In the genomic region with DNA sequence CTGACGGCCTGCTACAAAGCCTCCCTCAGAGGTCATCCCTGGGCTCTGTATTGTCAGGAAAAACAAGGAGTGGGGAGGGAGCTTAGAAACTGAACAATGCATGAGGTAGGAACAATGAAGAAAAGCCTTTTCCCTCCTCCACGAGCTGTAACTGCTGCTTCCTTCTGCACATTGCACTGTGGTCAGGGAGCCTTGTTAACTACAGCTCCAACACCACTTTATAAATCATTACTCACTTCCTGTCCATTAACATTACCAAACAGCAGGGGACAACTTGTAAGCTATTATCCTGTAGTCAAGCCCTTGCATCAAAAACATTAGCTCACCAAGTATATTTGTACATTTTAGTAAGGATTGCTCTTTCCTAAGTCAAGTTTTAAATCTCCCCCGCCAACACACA, we compare ENCODE assay signal across 8 cellular contexts.
DNase-seq lines count a peak whose midpoint lies in the region; ATAC-seq and TF ChIP-seq lines count a peak whose summit lies in the region.

No MANE protein-coding gene starts in this region.

- no peak overlapping the region for H4K8ac ChIP-seq in mesenchymal stem cell (ENCODE audit: low read length)

- no peak overlapping the region for H3K4me2 ChIP-seq in mesenchymal stem cell (ENCODE audit: low read length, poor library complexity, severe bottlenecking)

- no peak overlapping the region for H2BK15ac ChIP-seq in mesenchymal stem cell (ENCODE audit: low read depth, poor library complexity, severe bottlenecking)

- H2AK5ac ChIP-seq in mesenchymal stem cell (ENCODE audit: low read length, severe bottlenecking): no peak overlapping the region

- no peaks in the 10 kb centered on the region for H3K79me1 ChIP-seq in mesenchymal stem cell (replicated peaks; ENCODE audit: low read length, poor library complexity, severe bottlenecking)

- peak overlapping the region; percentile 66 for H3K27ac ChIP-seq in mesenchymal stem cell (ENCODE audit: low read length, poor library complexity, severe bottlenecking)
- H3K27ac ChIP-seq in aorta (ENCODE audit: low read depth in 1 of 2, low read length in 2 of 2): no peak overlapping the region

- H4K91ac ChIP-seq in mesenchymal stem cell (ENCODE audit: low read length): no peak overlapping the region

- H3K9me3 Mint-ChIP-seq in WTC11: no peaks in the 10 kb centered on the region
- H3K9me3 Mint-ChIP-seq in activated T-helper 2 cell treated with anti-CD3 and anti-CD28 coated beads, Interferon-gamma antibody, Interleukin-2, Interleukin-4, amounts not matched to agents 10 μg/mL and 5 μg/mL and 100 μg/mL, durations not matched to agents 14 hours and 24 hours and 36 hours: no peaks in the 10 kb centered on the region

- H2AFZ ChIP-seq in mesenchymal stem cell (ENCODE audit: low read depth, low read length): no peak overlapping the region

- H3K4ac ChIP-seq in mesenchymal stem cell (ENCODE audit: low read depth in 1 of 2, low read length in 2 of 2): no peak overlapping the region

- H3K36me3 Mint-ChIP-seq in WTC11: no peaks in the 10 kb centered on the region
- H3K36me3 Mint-ChIP-seq in activated T-helper 2 cell treated with anti-CD3 and anti-CD28 coated beads, Interferon-gamma antibody, Interleukin-2, Interleukin-4, amounts not matched to agents 10 μg/mL and 5 μg/mL and 100 μg/mL, durations not matched to agents 14 hours and 24 hours and 36 hours (ENCODE audit: low read depth): no peaks in the 10 kb centered on the region

- POLR2A ChIA-PET in WTC11 (lab: Charles Lee): no interaction called here

- H3K4me1 Mint-ChIP-seq in WTC11: peaks cover 49% of the 10 kb centered on the region
- H3K4me1 Mint-ChIP-seq in activated T-helper 2 cell treated with anti-CD3 and anti-CD28 coated beads, Interferon-gamma antibody, Interleukin-2, Interleukin-4, amounts not matched to agents 10 μg/mL and 5 μg/mL and 100 μg/mL, durations not matched to agents 14 hours and 24 hours and 36 hours (ENCODE audit: low read depth): no peaks in the 10 kb centered on the region

- H3K36me3 ChIP-seq in mesenchymal stem cell (ENCODE audit: control insufficient read depth in 1 of 2, insufficient read depth in 2 of 2, low read depth in 1 of 2, low read length in 2 of 2) (no peaks in the 10 kb centered on the region), aorta (ENCODE audit: control insufficient read depth in 1 of 2, insufficient read depth in 2 of 2, low read length in 1 of 2) (no peaks in the 10 kb centered on the region)

- peak overlapping the region; percentile 71 for H2BK120ac ChIP-seq in mesenchymal stem cell (ENCODE audit: low read depth, low read length)

- H3K27me3 ChIP-seq in mesenchymal stem cell (ENCODE audit: control insufficient read depth in 1 of 2, insufficient read depth in 1 of 2, low read length in 2 of 2) (no peaks in the 10 kb centered on the region), aorta (ENCODE audit: control insufficient read depth in 1 of 2, insufficient read depth in 2 of 2, low read length in 1 of 2) (no peaks in the 10 kb centered on the region)

- intact Hi-C loops in activated T-helper 2 cell treated with anti-CD3 and anti-CD28 coated beads, Interferon-gamma antibody, Interleukin-2, Interleukin-4, amounts not matched to agents 10 μg/mL and 5 μg/mL and 100 μg/mL, durations not matched to agents 14 hours and 24 hours and 36 hours (cut with micrococcal nuclease): no loop called here
- intact Hi-C loops in aorta (cut with DNase I): no loop called here

- CTCF ChIA-PET in WTC11 (lab: Charles Lee): no interaction called here

- H3K4me3 ChIP-seq in mesenchymal stem cell (ENCODE audit: insufficient read depth in 1 of 2, low read depth in 1 of 2, low read length in 2 of 2): no peak overlapping the region
- no peak overlapping the region for H3K4me3 ChIP-seq in aorta (ENCODE audit: low read length in 2 of 2)

- H2BK12ac ChIP-seq in mesenchymal stem cell (ENCODE audit: low read length in 2 of 2): no peak overlapping the region

- DNase-seq in EH (ENCODE audit: low read depth): peak; percentile 86
- DNase-seq in NCI-H1417 (lab: John Stamatoyannopoulos, UW): peak; percentile 27 to 92 (median 58)
- DNase-seq in WTC11 (ENCODE audit: low spot score): no peak
- DNase-seq in mesenchymal stem cell: peak; percentile 92
- no peak for DNase-seq in NCI-H524 (lab: John Stamatoyannopoulos, UW)
- DNase-seq in dedifferentiated amniotic fluid mesenchymal stem cell (ENCODE audit: extremely low spot score): no peak
- no peak for DNase-seq in activated T-helper 2 cell treated with anti-CD3 and anti-CD28 coated beads, Interferon-gamma antibody, Interleukin-2, Interleukin-4, amounts not matched to agents 10 μg/mL and 5 μg/mL and 100 μg/mL, durations not matched to agents 14 hours and 24 hours and 36 hours (ENCODE audit: low spot score)
- DNase-seq in aorta: no peak

- H3K9me3 ChIP-seq in mesenchymal stem cell (ENCODE audit: control insufficient read depth, low read length) (no peaks in the 10 kb centered on the region), aorta (ENCODE audit: control insufficient read depth, low read length) (no peaks in the 10 kb centered on the region)

- no peak overlapping the region for H2BK5ac ChIP-seq in mesenchymal stem cell (ENCODE audit: low read depth, low read length, poor library complexity, severe bottlenecking)

- peaks cover 8% of the 10 kb centered on the region for H3K4me1 ChIP-seq in mesenchymal stem cell (ENCODE audit: control insufficient read depth, insufficient read depth, low read depth, low read length)
- no peaks in the 10 kb centered on the region for H3K4me1 ChIP-seq in aorta (ENCODE audit: control insufficient read depth in 1 of 2, insufficient read depth in 2 of 2, low read length in 2 of 2)

- peak; percentile 27 for ATAC-seq in WTC11
- no peak for ATAC-seq in aorta (ENCODE audit: low FRiP score)

- TF ChIP-seq CTCF in WTC11 (IDR thresholded peaks at IDR 0.05): no peak

- H3K9ac ChIP-seq in mesenchymal stem cell (ENCODE audit: low read length): peak overlapping the region; percentile 37

- H3K18ac ChIP-seq in mesenchymal stem cell (ENCODE audit: low read depth in 1 of 2, low read length in 2 of 2): peak overlapping the region; percentile 48 to 58

- H3K23ac ChIP-seq in mesenchymal stem cell (ENCODE audit: low read length in 2 of 2): no peak overlapping the region

- H3K14ac ChIP-seq in mesenchymal stem cell (ENCODE audit: low read length in 2 of 2): no peak overlapping the region

- no peak overlapping the region for H3K4me3 Mint-ChIP-seq in WTC11
- H3K4me3 Mint-ChIP-seq in activated T-helper 2 cell treated with anti-CD3 and anti-CD28 coated beads, Interferon-gamma antibody, Interleukin-2, Interleukin-4, amounts not matched to agents 10 μg/mL and 5 μg/mL and 100 μg/mL, durations not matched to agents 14 hours and 24 hours and 36 hours (ENCODE audit: low read depth): no peak overlapping the region

- no peaks in the 10 kb centered on the region for H3K27me3 Mint-ChIP-seq in WTC11 (ENCODE audit: low read depth)
- peaks cover 8% of the 10 kb centered on the region for H3K27me3 Mint-ChIP-seq in activated T-helper 2 cell treated with anti-CD3 and anti-CD28 coated beads, Interferon-gamma antibody, Interleukin-2, Interleukin-4, amounts not matched to agents 10 μg/mL and 5 μg/mL and 100 μg/mL, durations not matched to agents 14 hours and 24 hours and 36 hours (ENCODE audit: low read depth)

- 15% methylated on average over 3 of the region's 3 CpGs for WGBS in mesenchymal stem cell
- 51 to 60% methylated on average over 3 of the region's 3 CpGs for WGBS in aorta, 2 donors

- H3K27ac Mint-ChIP-seq in WTC11: no peak overlapping the region
- no peak overlapping the region for H3K27ac Mint-ChIP-seq in activated T-helper 2 cell treated with anti-CD3 and anti-CD28 coated beads, Interferon-gamma antibody, Interleukin-2, Interleukin-4, amounts not matched to agents 10 μg/mL and 5 μg/mL and 100 μg/mL, durations not matched to agents 14 hours and 24 hours and 36 hours

TF ChIP-seq in WTC11, 78 proteins besides CTCF, POLR2A, EP300 and RAD21 (continues in another document):
- TF ChIP-seq NR1H2 (CRISPR knock-in tag; IDR thresholded peaks at IDR 0.05) (no peak), FOXK1 (CRISPR knock-in tag; IDR thresholded peaks at IDR 0.05) (no peak), ZNF416 (CRISPR knock-in tag; IDR thresholded peaks at IDR 0.05) (no peak), OVOL2 (CRISPR knock-in tag; IDR thresholded peaks at IDR 0.05; ENCODE audit: borderline replicate concordance) (no peak), RELA (CRISPR knock-in tag; IDR thresholded peaks at IDR 0.05; ENCODE audit: borderline replicate concordance) (no peak), MYBL2 (CRISPR knock-in tag; IDR thresholded peaks at IDR 0.05) (no peak), NR2C2 (CRISPR knock-in tag; IDR thresholded peaks at IDR 0.05) (no peak), PRRX2 (CRISPR knock-in tag; IDR thresholded peaks at IDR 0.05) (no peak)
- TF ChIP-seq, protein P1, sequence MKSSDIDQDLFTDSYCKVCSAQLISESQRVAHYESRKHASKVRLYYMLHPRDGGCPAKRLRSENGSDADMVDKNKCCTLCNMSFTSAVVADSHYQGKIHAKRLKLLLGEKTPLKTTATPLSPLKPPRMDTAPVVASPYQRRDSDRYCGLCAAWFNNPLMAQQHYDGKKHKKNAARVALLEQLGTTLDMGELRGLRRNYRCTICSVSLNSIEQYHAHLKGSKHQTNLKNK (CRISPR knock-in tag; IDR thresholded peaks at IDR 0.05): no peak
- TF ChIP-seq, protein P2, sequence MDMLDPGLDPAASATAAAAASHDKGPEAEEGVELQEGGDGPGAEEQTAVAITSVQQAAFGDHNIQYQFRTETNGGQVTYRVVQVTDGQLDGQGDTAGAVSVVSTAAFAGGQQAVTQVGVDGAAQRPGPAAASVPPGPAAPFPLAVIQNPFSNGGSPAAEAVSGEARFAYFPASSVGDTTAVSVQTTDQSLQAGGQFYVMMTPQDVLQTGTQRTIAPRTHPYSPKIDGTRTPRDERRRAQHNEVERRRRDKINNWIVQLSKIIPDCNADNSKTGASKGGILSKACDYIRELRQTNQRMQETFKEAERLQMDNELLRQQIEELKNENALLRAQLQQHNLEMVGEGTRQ (CRISPR knock-in tag; IDR thresholded peaks at IDR 0.05): no peak
- TF ChIP-seq, protein P3, sequence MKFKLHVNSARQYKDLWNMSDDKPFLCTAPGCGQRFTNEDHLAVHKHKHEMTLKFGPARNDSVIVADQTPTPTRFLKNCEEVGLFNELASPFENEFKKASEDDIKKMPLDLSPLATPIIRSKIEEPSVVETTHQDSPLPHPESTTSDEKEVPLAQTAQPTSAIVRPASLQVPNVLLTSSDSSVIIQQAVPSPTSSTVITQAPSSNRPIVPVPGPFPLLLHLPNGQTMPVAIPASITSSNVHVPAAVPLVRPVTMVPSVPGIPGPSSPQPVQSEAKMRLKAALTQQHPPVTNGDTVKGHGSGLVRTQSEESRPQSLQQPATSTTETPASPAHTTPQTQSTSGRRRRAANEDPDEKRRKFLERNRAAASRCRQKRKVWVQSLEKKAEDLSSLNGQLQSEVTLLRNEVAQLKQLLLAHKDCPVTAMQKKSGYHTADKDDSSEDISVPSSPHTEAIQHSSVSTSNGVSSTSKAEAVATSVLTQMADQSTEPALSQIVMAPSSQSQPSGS (CRISPR knock-in tag; IDR thresholded peaks at IDR 0.05; ENCODE audit: borderline replicate concordance, low read depth): no peak

Comparison
In these comparisons a context has a peak if more than half of its experiments do, and no peak if none do; other contexts are left out.
1. DNase-seq: peak in EH (single experiment), NCI-H1417 (3 of 3) and mesenchymal stem cell (single experiment); none in WTC11 (single experiment), NCI-H524 (0 of 2), dedifferentiated amniotic fluid mesenchymal stem cell (single experiment), activated T-helper 2 cell treated with anti-CD3 and anti-CD28 coated beads, Interferon-gamma antibody, Interleukin-2, Interleukin-4, amounts not matched to agents 10 μg/mL and 5 μg/mL and 100 μg/mL, durations not matched to agents 14 hours and 24 hours and 36 hours (single experiment) and aorta (0 of 2).